In genomic region chr2:25158096-25158852, GRCh38 we compare ENCODE assay signal across 24 cellular contexts. TPM values are rescaled to one million over a fixed set of nuclear protein-coding genes. Genes with fewer than 3 reads are reported as not detected.
"Had no signal": no experiment of that assay in that cellular context is flagged by ENCODE, and none has a peak within 500 bp of the region (broad histone marks: within the 10 kb centered on the region; RNA-seq: fewer than 3 reads in every experiment).

No MANE protein-coding gene starts in this region.

- H3K9me3 ChIP-seq: colonic mucosa, heart left ventricle, psoas muscle, sigmoid colon, thoracic aorta, tibial nerve had no signal

- DNase-seq: central memory CD4-positive, alpha-beta T cell; colonic mucosa; effector CD8-positive, alpha-beta T cell; endodermal cell; foreskin fibroblast; heart left ventricle; kidney glomerular epithelial cell; left ventricle myocardium superior; natural killer cell; nucleus accumbens; psoas muscle; right cardiac atrium; sigmoid colon; stimulated activated CD4-positive, alpha-beta T cell treated with anti-CD3 and anti-CD28 coated beads, Interleukin-15, amount 100 ng/mL, for 24 hours; stimulated activated CD4-positive, alpha-beta T cell treated with anti-CD3 and anti-CD28 coated beads, Interleukin-2, amount 100 ng/mL, for 48 hours; stimulated activated naive B cell treated with anti-CD40 and anti-IgM and Interleukin-4, amounts not matched to agents 10 μg/mL and 1 μg/mL and 100 μg/mL, for 72 hours had no signal

- H3K4me2 ChIP-seq: hepatocyte had no signal

- H2AFZ ChIP-seq: hepatocyte had no signal

- H3K4me3 ChIP-seq: colonic mucosa, gastroesophageal sphincter, heart left ventricle, hepatocyte, lung, psoas muscle, sigmoid colon, thoracic aorta, tibial nerve had no signal

- ATAC-seq: esophagus mucosa; gastroesophageal sphincter; heart left ventricle; left ventricle myocardium superior; natural killer cell; psoas muscle; right cardiac atrium; stimulated activated naive B cell treated with anti-CD40 and anti-IgM and Interleukin-4, amounts not matched to agents 10 μg/mL and 1 μg/mL and 100 μg/mL, for 72 hours had no signal

- H3K36me3 ChIP-seq: colonic mucosa, gastroesophageal sphincter, sigmoid colon, thoracic aorta had no signal

- H3K27ac ChIP-seq: colonic mucosa, epithelial cell of prostate, gastroesophageal sphincter, heart left ventricle, hepatocyte, psoas muscle, sigmoid colon, thoracic aorta, tibial nerve had no signal

- H3K27me3 ChIP-seq: colonic mucosa, hepatocyte had no signal

- H3K4me1 ChIP-seq: colonic mucosa, psoas muscle had no signal

RNA-seq across cellular contexts. Expression of gene POMC, which starts 10.1 kb away (rescaled TPM):
- total RNA-seq: osteocyte had no signal
